13 cellular contexts compared by ENCODE assay signal in the genomic region with DNA sequence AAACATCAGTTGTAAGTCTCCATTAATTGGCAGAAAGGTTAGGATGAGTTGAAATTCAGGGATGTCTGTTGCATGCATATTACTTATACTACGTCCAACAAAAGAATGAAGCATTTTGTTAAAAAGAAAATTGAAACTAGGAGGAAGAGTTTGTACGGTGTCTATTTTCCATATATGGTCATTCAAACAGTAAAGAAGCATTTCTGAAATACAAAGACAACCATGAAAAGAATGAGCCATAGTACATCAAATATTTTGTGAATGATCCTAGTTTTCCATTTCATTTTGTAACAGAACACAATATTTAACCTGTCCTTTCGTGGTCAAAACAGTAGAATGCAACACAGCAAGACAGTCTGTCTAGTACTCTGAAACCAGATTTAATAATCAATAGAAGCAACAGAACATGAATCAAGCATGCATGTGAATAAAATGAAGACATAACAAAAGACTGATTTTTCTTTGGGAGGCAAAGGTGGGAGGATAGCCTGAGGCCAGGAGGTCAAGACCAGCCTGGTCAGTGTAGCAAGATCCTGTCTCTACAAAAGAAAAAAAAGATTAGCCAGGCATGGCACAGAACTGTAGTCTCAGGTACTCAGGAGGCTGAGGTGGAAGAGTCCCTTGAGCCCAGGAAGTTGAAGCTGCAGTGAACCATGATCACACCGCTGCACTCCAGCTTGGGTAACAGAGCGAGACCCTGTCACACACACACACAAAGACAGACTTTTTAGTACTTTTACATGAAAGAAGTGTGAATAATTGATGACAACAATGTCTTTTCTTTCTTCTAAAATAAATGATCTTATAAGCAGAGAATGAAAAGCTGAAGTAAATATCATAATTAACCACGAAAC.
A peak's percentile ranks its signal among the peaks of the same experiment; 100 is the strongest.
DNase-seq lines count a peak whose midpoint lies in the region; ATAC-seq, FAIRE-seq and TF ChIP-seq lines count a peak whose summit lies in the region.
"Had no signal": no experiment of that assay in that cellular context is flagged by ENCODE, and none has a peak within 500 bp of the region (broad histone marks: within the 10 kb centered on the region; RNA-seq: fewer than 3 reads in every experiment).

No MANE protein-coding gene starts in this region.

- H3K36me3 Mint-ChIP-seq in nephron (ENCODE audit: low read depth): peaks cover 6% of the 10 kb centered on the region

- no peaks in the 10 kb centered on the region for H3K27me3 ChIP-seq in brain microvascular endothelial cell (replicated peaks)
- H3K27me3 ChIP-seq: vagina had no signal

- no peak for FAIRE-seq in frontal cortex (lab: Jason Lieb, UNC)
- FAIRE-seq: colon, GM12892, GM19239 had no signal

- peak; percentile 75 for DNase-seq in EH (ENCODE audit: low read depth)
- no peak for DNase-seq in brain microvascular endothelial cell
- no peak for DNase-seq in activated gamma-delta T cell (lab: John Stamatoyannopoulos, UW)
- no peak for DNase-seq in frontal cortex (ENCODE audit: low spot score in 2 of 2)
- DNase-seq: stimulated activated naive CD8-positive, alpha-beta T cell treated with anti-CD3 and anti-CD28 coated beads, Interleukin-15, amount 100 ng/mL, for 72 hours had no signal

- no peaks in the 10 kb centered on the region for H3K36me3 ChIP-seq in brain microvascular endothelial cell (replicated peaks)
- H3K36me3 ChIP-seq: vagina had no signal

- no peak overlapping the region for H3K4me3 ChIP-seq in brain microvascular endothelial cell (ENCODE audit: low read depth, low read length)
- H3K4me3 ChIP-seq: vagina had no signal

- no peaks in the 10 kb centered on the region for H3K27me3 Mint-ChIP-seq in nephron (ENCODE audit: low read depth)
- H3K27me3 Mint-ChIP-seq: stimulated activated naive CD8-positive, alpha-beta T cell treated with anti-CD3 and anti-CD28 coated beads, Interleukin-15, amount 100 ng/mL, for 72 hours had no signal

- peak overlapping the region; percentile 20 for H3K27ac ChIP-seq in brain microvascular endothelial cell
- H3K27ac ChIP-seq: vagina had no signal

- ATAC-seq in HG03432 (IDR thresholded peaks at IDR 0.05; ENCODE audit: unreplicated experiment): peak; percentile 82
- ATAC-seq in GM18520 (IDR thresholded peaks at IDR 0.05; ENCODE audit: unreplicated experiment): no peak
- no peak for ATAC-seq in GM19463 (IDR thresholded peaks at IDR 0.05; ENCODE audit: unreplicated experiment)
- ATAC-seq: stimulated activated naive CD8-positive, alpha-beta T cell treated with anti-CD3 and anti-CD28 coated beads, Interleukin-15, amount 100 ng/mL, for 72 hours had no signal

- TF ChIP-seq CTCF in brain microvascular endothelial cell (IDR thresholded peaks at IDR 0.05; ENCODE audit: low read depth, low read length, missing control alignments): no peak
- no peak for TF ChIP-seq CTCF in nephron (IDR thresholded peaks at IDR 0.05; ENCODE audit: unreplicated experiment in 3 of 3)

- in situ Hi-C loops in brain microvascular endothelial cell (cut with HindIII; ENCODE audit: low pct_ligation_motif_present, low sequenced_read_pairs): no loop called here

- peaks cover 10% of the 10 kb centered on the region for H3K9me3 Mint-ChIP-seq in nephron

- H3K4me3 Mint-ChIP-seq in nephron: no peak overlapping the region
- H3K4me3 Mint-ChIP-seq: stimulated activated naive CD8-positive, alpha-beta T cell treated with anti-CD3 and anti-CD28 coated beads, Interleukin-15, amount 100 ng/mL, for 72 hours had no signal

- peak overlapping the region; percentile 8 to 82 (median 35) for H3K27ac Mint-ChIP-seq in nephron
- H3K27ac Mint-ChIP-seq: stimulated activated naive CD8-positive, alpha-beta T cell treated with anti-CD3 and anti-CD28 coated beads, Interleukin-15, amount 100 ng/mL, for 72 hours had no signal

- peaks cover 19% of the 10 kb centered on the region for H3K4me1 Mint-ChIP-seq in nephron
- H3K4me1 Mint-ChIP-seq: stimulated activated naive CD8-positive, alpha-beta T cell treated with anti-CD3 and anti-CD28 coated beads, Interleukin-15, amount 100 ng/mL, for 72 hours had no signal
